18 cellular contexts compared by ENCODE assay signal in genomic region chr5:143634689-143635088, GRCh38.
"Had no signal": no experiment of that assay in that cellular context is flagged by ENCODE, and none has a peak within 500 bp of the region (broad histone marks: within the 10 kb centered on the region; RNA-seq: fewer than 3 reads in every experiment).

No MANE protein-coding gene starts in this region.

- H3K9me3 ChIP-seq: colonic mucosa, gastrocnemius medialis, heart right ventricle, left ventricle myocardium inferior, neutrophil, ovary, right atrium auricular region, stomach had no signal

- H3K4me3 Mint-ChIP-seq: endodermal cell; immature natural killer cell; naive thymus-derived CD4-positive, alpha-beta T cell had no signal

- H3K27me3 ChIP-seq: colonic mucosa, gastrocnemius medialis, heart right ventricle, neutrophil, ovary, right atrium auricular region, stomach had no signal

- H3K36me3 Mint-ChIP-seq: immature natural killer cell; naive thymus-derived CD4-positive, alpha-beta T cell had no signal

- H3K4me3 ChIP-seq: colonic mucosa, gastrocnemius medialis, heart right ventricle, left ventricle myocardium inferior, ovary, right atrium auricular region, stomach had no signal

- H3K27ac ChIP-seq: colonic mucosa, gastrocnemius medialis, heart right ventricle, left ventricle myocardium inferior, neutrophil, ovary had no signal

- DNase-seq: colonic mucosa; dermis blood vessel endothelial cell; endodermal cell; gastrocnemius medialis; heart right ventricle; immature natural killer cell; left ventricle myocardium inferior; mesendoderm; naive thymus-derived CD4-positive, alpha-beta T cell; ovary; small intestine; stimulated activated CD4-positive, alpha-beta T cell treated with anti-CD3 and anti-CD28 coated beads, Interleukin-12 subunit alpha, Interleukin-12 subunit beta, amount 100 ng/mL, for 4 hours; stimulated activated naive CD4-positive, alpha-beta T cell; substantia nigra; trophoblast cell had no signal

- H3K27ac Mint-ChIP-seq: endodermal cell; immature natural killer cell; naive thymus-derived CD4-positive, alpha-beta T cell had no signal

- FAIRE-seq: small intestine had no signal

- H3K9me3 Mint-ChIP-seq: endodermal cell; immature natural killer cell; naive thymus-derived CD4-positive, alpha-beta T cell had no signal

- H3K36me3 ChIP-seq: colonic mucosa, gastrocnemius medialis, heart right ventricle, left ventricle myocardium inferior, neutrophil, ovary, right atrium auricular region, stomach had no signal

- ATAC-seq: gastrocnemius medialis; heart right ventricle; naive thymus-derived CD4-positive, alpha-beta T cell had no signal

- H3K4me1 ChIP-seq: colonic mucosa, gastrocnemius medialis had no signal
